ENCODE assay signal across 18 cellular contexts in genomic region chr13:55816976-55817601, GRCh38.
A peak's percentile ranks its signal among the peaks of the same experiment; 100 is the strongest.
DNase-seq lines count a peak whose midpoint lies in the region.
"Had no signal": no experiment of that assay in that cellular context is flagged by ENCODE, and none has a peak within 500 bp of the region (broad histone marks: within the 10 kb centered on the region; RNA-seq: fewer than 3 reads in every experiment).

No MANE protein-coding gene starts in this region.

- in situ Hi-C loops in Caki2 (cut with HindIII; ENCODE audit: low pct_unique_long_range_greater_than_20kb, low sequenced_read_pairs): no loop called here

- DNase-seq in DMS153 (lab: John Stamatoyannopoulos, UW): peak; percentile 31
- DNase-seq in DMS153 treated with DMSO at 0.1 percent for 48 hours (lab: John Stamatoyannopoulos, UW; ENCODE audit: unreplicated experiment): no peak
- DNase-seq in Caki2 (ENCODE audit: low read depth): peak; percentile 55
- peak; percentile 82 for DNase-seq in NCI-H146 treated with DMSO at 0.1 percent for 48 hours (lab: John Stamatoyannopoulos, UW; ENCODE audit: unreplicated experiment)
- DNase-seq in NCI-H774 (lab: John Stamatoyannopoulos, UW): peak; percentile 6
- DNase-seq in NCI-H1694 (lab: John Stamatoyannopoulos, UW): no peak
- DNase-seq in D341Med (ENCODE audit: low spot score): no peak
- no peak for DNase-seq in EL
- DNase-seq: Caco-2; CD4-positive, alpha-beta memory T cell; DMS79; KG1; NCI-H2029; NCI-H524; NK-92 treated with Interleukin-12 subunit alpha and Interleukin-12 subunit beta, amount 100 ng/mL, for 24 hours; SHP77 treated with DMSO at 0.1 percent for 48 hours; SW 1271; T-helper 17 cell had no signal

Comparison
In these comparisons a context has a peak if more than half of its experiments do, and no peak if none do; other contexts are left out.
1. DNase-seq: peak in DMS153 (single experiment), Caki2 (single experiment), NCI-H146 treated with DMSO at 0.1 percent for 48 hours (single experiment) and NCI-H774 (single experiment); none in DMS153 treated with DMSO at 0.1 percent for 48 hours (single experiment), NCI-H1694 (single experiment), D341Med (single experiment) and EL (single experiment).